1 cellular context compared by ENCODE assay signal in genomic region chr17:75345514-75346167, GRCh38.
TF ChIP-seq lines count a peak whose summit lies in the region.

No MANE protein-coding gene starts in this region.

TF ChIP-seq in GM12878, 131 proteins besides CTCF, POLR2A, EP300 and RAD21 (continued from another document):
- TF ChIP-seq, protein P1, sequence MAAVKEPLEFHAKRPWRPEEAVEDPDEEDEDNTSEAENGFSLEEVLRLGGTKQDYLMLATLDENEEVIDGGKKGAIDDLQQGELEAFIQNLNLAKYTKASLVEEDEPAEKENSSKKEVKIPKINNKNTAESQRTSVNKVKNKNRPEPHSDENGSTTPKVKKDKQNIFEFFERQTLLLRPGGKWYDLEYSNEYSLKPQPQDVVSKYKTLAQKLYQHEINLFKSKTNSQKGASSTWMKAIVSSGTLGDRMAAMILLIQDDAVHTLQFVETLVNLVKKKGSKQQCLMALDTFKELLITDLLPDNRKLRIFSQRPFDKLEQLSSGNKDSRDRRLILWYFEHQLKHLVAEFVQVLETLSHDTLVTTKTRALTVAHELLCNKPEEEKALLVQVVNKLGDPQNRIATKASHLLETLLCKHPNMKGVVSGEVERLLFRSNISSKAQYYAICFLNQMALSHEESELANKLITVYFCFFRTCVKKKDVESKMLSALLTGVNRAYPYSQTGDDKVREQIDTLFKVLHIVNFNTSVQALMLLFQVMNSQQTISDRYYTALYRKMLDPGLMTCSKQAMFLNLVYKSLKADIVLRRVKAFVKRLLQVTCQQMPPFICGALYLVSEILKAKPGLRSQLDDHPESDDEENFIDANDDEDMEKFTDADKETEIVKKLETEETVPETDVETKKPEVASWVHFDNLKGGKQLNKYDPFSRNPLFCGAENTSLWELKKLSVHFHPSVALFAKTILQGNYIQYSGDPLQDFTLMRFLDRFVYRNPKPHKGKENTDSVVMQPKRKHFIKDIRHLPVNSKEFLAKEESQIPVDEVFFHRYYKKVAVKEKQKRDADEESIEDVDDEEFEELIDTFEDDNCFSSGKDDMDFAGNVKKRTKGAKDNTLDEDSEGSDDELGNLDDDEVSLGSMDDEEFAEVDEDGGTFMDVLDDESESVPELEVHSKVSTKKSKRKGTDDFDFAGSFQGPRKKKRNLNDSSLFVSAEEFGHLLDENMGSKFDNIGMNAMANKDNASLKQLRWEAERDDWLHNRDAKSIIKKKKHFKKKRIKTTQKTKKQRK (IDR thresholded peaks at IDR 0.05; ENCODE audit: low read depth, low read length), result no peak
- TF ChIP-seq TCF3 (IDR thresholded peaks at IDR 0.05; ENCODE audit: borderline replicate concordance, insufficient read depth, low read depth, low read length) (no peak), NBN (IDR thresholded peaks at IDR 0.05) (0 out of 2 replicates have a peak, but pooled peaks have one; percentile 46), PAX5 (IDR thresholded peaks at IDR 0.05; ENCODE audit: borderline replicate concordance, low read depth, low read length) (no peak; the same call in 1 of the 2 replicates), SPI1 (IDR thresholded peaks at IDR 0.05; ENCODE audit: borderline replicate concordance, insufficient read depth, low read depth, low read length) (peak; percentile 66), ATF7 (IDR thresholded peaks at IDR 0.05; ENCODE audit: low read depth) (peak; percentile 33; the same call in 1 of the 2 replicates), MAX (IDR thresholded peaks at IDR 0.05; ENCODE audit: low read depth, low read length) (0 out of 2 replicates have a peak, but pooled peaks have one; percentile 20), ZNF207 (IDR thresholded peaks at IDR 0.05; ENCODE audit: borderline replicate concordance) (no peak), SMARCA5 (IDR thresholded peaks at IDR 0.05) (no peak; the same call in 1 of the 2 replicates), FOXM1 (IDR thresholded peaks at IDR 0.05; ENCODE audit: low read depth, low read length) (peak; percentile 73; the same call in 1 of the 2 replicates), NR2F1 (conservative IDR thresholded peaks at IDR 0.05) (peak; percentile 65), TCF7 (IDR thresholded peaks at IDR 0.05; ENCODE audit: borderline replicate concordance) (peak; percentile 91), WRNIP1 (IDR thresholded peaks at IDR 0.05; ENCODE audit: borderline replicate concordance, low read depth, low read length) (0 out of 2 replicates have a peak, but pooled peaks have one; percentile 71), ETV6 (conservative IDR thresholded peaks at IDR 0.05 in 1 of 2, IDR thresholded peaks at IDR 0.05 in 1 of 2; ENCODE audit: borderline replicate concordance in 1 of 2, low read depth in 1 of 2) (0 out of 4 replicates have a peak, but pooled peaks of 1 of the 2 experiments have one; percentile 16), PBX3 (IDR thresholded peaks at IDR 0.05; ENCODE audit: insufficient replicate concordance, low read depth, low read length) (peak; percentile 71), ZNF622 (IDR thresholded peaks at IDR 0.05) (no peak), RAD51 (IDR thresholded peaks at IDR 0.05) (peak; percentile 69; the same call in 1 of the 2 replicates)
- TF ChIP-seq, protein P2, sequence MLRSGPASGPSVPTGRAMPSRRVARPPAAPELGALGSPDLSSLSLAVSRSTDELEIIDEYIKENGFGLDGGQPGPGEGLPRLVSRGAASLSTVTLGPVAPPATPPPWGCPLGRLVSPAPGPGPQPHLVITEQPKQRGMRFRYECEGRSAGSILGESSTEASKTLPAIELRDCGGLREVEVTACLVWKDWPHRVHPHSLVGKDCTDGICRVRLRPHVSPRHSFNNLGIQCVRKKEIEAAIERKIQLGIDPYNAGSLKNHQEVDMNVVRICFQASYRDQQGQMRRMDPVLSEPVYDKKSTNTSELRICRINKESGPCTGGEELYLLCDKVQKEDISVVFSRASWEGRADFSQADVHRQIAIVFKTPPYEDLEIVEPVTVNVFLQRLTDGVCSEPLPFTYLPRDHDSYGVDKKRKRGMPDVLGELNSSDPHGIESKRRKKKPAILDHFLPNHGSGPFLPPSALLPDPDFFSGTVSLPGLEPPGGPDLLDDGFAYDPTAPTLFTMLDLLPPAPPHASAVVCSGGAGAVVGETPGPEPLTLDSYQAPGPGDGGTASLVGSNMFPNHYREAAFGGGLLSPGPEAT (IDR thresholded peaks at IDR 0.05; ENCODE audit: low read depth), result 0 out of 2 replicates have a peak, but pooled peaks have one; percentile 5
- TF ChIP-seq, protein P3, sequence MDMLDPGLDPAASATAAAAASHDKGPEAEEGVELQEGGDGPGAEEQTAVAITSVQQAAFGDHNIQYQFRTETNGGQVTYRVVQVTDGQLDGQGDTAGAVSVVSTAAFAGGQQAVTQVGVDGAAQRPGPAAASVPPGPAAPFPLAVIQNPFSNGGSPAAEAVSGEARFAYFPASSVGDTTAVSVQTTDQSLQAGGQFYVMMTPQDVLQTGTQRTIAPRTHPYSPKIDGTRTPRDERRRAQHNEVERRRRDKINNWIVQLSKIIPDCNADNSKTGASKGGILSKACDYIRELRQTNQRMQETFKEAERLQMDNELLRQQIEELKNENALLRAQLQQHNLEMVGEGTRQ (IDR thresholded peaks at IDR 0.05; ENCODE audit: borderline replicate concordance, low read depth, low read length), result no peak
- TF ChIP-seq, protein P4, sequence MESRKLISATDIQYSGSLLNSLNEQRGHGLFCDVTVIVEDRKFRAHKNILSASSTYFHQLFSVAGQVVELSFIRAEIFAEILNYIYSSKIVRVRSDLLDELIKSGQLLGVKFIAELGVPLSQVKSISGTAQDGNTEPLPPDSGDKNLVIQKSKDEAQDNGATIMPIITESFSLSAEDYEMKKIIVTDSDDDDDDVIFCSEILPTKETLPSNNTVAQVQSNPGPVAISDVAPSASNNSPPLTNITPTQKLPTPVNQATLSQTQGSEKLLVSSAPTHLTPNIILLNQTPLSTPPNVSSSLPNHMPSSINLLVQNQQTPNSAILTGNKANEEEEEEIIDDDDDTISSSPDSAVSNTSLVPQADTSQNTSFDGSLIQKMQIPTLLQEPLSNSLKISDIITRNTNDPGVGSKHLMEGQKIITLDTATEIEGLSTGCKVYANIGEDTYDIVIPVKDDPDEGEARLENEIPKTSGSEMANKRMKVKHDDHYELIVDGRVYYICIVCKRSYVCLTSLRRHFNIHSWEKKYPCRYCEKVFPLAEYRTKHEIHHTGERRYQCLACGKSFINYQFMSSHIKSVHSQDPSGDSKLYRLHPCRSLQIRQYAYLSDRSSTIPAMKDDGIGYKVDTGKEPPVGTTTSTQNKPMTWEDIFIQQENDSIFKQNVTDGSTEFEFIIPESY (IDR thresholded peaks at IDR 0.05), result no peak
- TF ChIP-seq, protein P5, sequence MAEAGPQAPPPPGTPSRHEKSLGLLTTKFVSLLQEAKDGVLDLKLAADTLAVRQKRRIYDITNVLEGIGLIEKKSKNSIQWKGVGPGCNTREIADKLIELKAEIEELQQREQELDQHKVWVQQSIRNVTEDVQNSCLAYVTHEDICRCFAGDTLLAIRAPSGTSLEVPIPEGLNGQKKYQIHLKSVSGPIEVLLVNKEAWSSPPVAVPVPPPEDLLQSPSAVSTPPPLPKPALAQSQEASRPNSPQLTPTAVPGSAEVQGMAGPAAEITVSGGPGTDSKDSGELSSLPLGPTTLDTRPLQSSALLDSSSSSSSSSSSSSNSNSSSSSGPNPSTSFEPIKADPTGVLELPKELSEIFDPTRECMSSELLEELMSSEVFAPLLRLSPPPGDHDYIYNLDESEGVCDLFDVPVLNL (IDR thresholded peaks at IDR 0.05; ENCODE audit: low read depth, low read length), result no peak
- TF ChIP-seq, protein P6, sequence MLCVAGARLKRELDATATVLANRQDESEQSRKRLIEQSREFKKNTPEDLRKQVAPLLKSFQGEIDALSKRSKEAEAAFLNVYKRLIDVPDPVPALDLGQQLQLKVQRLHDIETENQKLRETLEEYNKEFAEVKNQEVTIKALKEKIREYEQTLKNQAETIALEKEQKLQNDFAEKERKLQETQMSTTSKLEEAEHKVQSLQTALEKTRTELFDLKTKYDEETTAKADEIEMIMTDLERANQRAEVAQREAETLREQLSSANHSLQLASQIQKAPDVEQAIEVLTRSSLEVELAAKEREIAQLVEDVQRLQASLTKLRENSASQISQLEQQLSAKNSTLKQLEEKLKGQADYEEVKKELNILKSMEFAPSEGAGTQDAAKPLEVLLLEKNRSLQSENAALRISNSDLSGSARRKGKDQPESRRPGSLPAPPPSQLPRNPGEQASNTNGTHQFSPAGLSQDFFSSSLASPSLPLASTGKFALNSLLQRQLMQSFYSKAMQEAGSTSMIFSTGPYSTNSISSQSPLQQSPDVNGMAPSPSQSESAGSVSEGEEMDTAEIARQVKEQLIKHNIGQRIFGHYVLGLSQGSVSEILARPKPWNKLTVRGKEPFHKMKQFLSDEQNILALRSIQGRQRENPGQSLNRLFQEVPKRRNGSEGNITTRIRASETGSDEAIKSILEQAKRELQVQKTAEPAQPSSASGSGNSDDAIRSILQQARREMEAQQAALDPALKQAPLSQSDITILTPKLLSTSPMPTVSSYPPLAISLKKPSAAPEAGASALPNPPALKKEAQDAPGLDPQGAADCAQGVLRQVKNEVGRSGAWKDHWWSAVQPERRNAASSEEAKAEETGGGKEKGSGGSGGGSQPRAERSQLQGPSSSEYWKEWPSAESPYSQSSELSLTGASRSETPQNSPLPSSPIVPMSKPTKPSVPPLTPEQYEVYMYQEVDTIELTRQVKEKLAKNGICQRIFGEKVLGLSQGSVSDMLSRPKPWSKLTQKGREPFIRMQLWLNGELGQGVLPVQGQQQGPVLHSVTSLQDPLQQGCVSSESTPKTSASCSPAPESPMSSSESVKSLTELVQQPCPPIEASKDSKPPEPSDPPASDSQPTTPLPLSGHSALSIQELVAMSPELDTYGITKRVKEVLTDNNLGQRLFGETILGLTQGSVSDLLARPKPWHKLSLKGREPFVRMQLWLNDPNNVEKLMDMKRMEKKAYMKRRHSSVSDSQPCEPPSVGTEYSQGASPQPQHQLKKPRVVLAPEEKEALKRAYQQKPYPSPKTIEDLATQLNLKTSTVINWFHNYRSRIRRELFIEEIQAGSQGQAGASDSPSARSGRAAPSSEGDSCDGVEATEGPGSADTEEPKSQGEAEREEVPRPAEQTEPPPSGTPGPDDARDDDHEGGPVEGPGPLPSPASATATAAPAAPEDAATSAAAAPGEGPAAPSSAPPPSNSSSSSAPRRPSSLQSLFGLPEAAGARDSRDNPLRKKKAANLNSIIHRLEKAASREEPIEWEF (IDR thresholded peaks at IDR 0.05; ENCODE audit: insufficient replicate concordance, low read depth, low read length), result peak; percentile 11
